3 cellular contexts compared by ENCODE assay signal in genomic region chr12:86411710-86412109, GRCh38.
"Had no signal": no experiment of that assay in that cellular context is flagged by ENCODE, and none has a peak within 500 bp of the region (broad histone marks: within the 10 kb centered on the region; RNA-seq: fewer than 3 reads in every experiment).

No MANE protein-coding gene starts in this region.

- DNase-seq: GDM1, GF-D8 had no signal

- H3K4me3 ChIP-seq: GM12878 had no signal

- ATAC-seq: GM12878 had no signal
